In genomic region chr1:66282343-66282852, GRCh38 we compare ENCODE assay signal across 8 cellular contexts.
A peak's percentile ranks its signal among the peaks of the same experiment; 100 is the strongest.
DNase-seq lines count a peak whose midpoint lies in the region; ATAC-seq lines count a peak whose summit lies in the region.

No MANE protein-coding gene starts in this region.

- POLR2A ChIA-PET in activated CD4-positive, alpha-beta T cell treated with anti-CD3 and anti-CD28 coated beads, Interleukin-2, amount 10 ng/mL, durations not matched to agents 7 days and 5 days (lab: Charles Lee), result interaction anchor here (0.9 kb wide), 1 partner anchor 48 kb away, joined by 4 read pairs; no protein-coding TSS in a partner anchor

- peak; percentile 82 for ATAC-seq in HG03108 (IDR thresholded peaks at IDR 0.05; ENCODE audit: unreplicated experiment)

- CTCF ChIA-PET in activated CD4-positive, alpha-beta T cell treated with anti-CD3 and anti-CD28 coated beads, Interleukin-2, amount 10 ng/mL, durations not matched to agents 7 days and 5 days (lab: Charles Lee), result interaction anchor here (0.9 to 2.6 kb wide), 19 partner anchors 9 to 164 kb away, joined by 3 to 10 read pairs (median 4); no protein-coding TSS in a partner anchor

- peaks cover 92% of the 10 kb centered on the region for H3K4me1 Mint-ChIP-seq in activated CD4-positive, alpha-beta T cell treated with anti-CD3 and anti-CD28 coated beads, Interleukin-2, amount 10 ng/mL, durations not matched to agents 7 days and 5 days

- H3K27me3 Mint-ChIP-seq in activated CD4-positive, alpha-beta T cell treated with anti-CD3 and anti-CD28 coated beads, Interleukin-2, amount 10 ng/mL, durations not matched to agents 7 days and 5 days, result no peaks in the 10 kb centered on the region

- peak; percentile 11 to 56 for DNase-seq in activated CD8-positive, alpha-beta memory T cell treated with anti-CD3 and anti-CD28 coated beads for 4 hours (ENCODE audit: low read depth in 2 of 2)
- DNase-seq in activated CD8-positive, alpha-beta memory T cell treated with anti-CD3 and anti-CD28 coated beads for 24 hours, result no peak
- peak; percentile 74 for DNase-seq in activated CD4-positive, alpha-beta T cell treated with anti-CD3 and anti-CD28 coated beads, Interleukin-2, amount 10 ng/mL, durations not matched to agents 7 days and 5 days
- DNase-seq in fibroblast of gingiva (ENCODE audit: low read depth) (peak; percentile 75), NCI-H1417 treated with DMSO at 0.1 percent for 48 hours (lab: John Stamatoyannopoulos, UW) (no peak), NCI-H146 treated with DMSO at 0.1 percent for 48 hours (lab: John Stamatoyannopoulos, UW; ENCODE audit: unreplicated experiment) (no peak)
- peak; percentile 44 to 48 for DNase-seq in stimulated activated CD4-positive, alpha-beta T cell treated with anti-CD3 and anti-CD28 coated beads, Interleukin-2, amount 100 ng/mL, for 48 hours

- H3K36me3 Mint-ChIP-seq in activated CD4-positive, alpha-beta T cell treated with anti-CD3 and anti-CD28 coated beads, Interleukin-2, amount 10 ng/mL, durations not matched to agents 7 days and 5 days (ENCODE audit: low read depth), result peaks cover 10% of the 10 kb centered on the region

- H3K4me3 Mint-ChIP-seq in activated CD4-positive, alpha-beta T cell treated with anti-CD3 and anti-CD28 coated beads, Interleukin-2, amount 10 ng/mL, durations not matched to agents 7 days and 5 days, result no peak overlapping the region

- H3K9me3 Mint-ChIP-seq in activated CD4-positive, alpha-beta T cell treated with anti-CD3 and anti-CD28 coated beads, Interleukin-2, amount 10 ng/mL, durations not matched to agents 7 days and 5 days, result peaks cover 8% of the 10 kb centered on the region

- H3K27ac Mint-ChIP-seq in activated CD4-positive, alpha-beta T cell treated with anti-CD3 and anti-CD28 coated beads, Interleukin-2, amount 10 ng/mL, durations not matched to agents 7 days and 5 days, result peak overlapping the region; percentile 84

Comparison
In these comparisons a context has a peak if more than half of its experiments do, and no peak if none do; other contexts are left out.
1. DNase-seq: peak in activated CD8-positive, alpha-beta memory T cell treated with anti-CD3 and anti-CD28 coated beads for 4 hours (2 of 2), activated CD4-positive, alpha-beta T cell treated with anti-CD3 and anti-CD28 coated beads, Interleukin-2, amount 10 ng/mL, durations not matched to agents 7 days and 5 days (single experiment), fibroblast of gingiva (single experiment) and stimulated activated CD4-positive, alpha-beta T cell treated with anti-CD3 and anti-CD28 coated beads, Interleukin-2, amount 100 ng/mL, for 48 hours (2 of 2); none in activated CD8-positive, alpha-beta memory T cell treated with anti-CD3 and anti-CD28 coated beads for 24 hours (single experiment), NCI-H1417 treated with DMSO at 0.1 percent for 48 hours (single experiment) and NCI-H146 treated with DMSO at 0.1 percent for 48 hours (single experiment).